In genomic region chr7:74874207-74874747, GRCh38 we compare ENCODE assay signal across 8 cellular contexts. TPM values are rescaled to one million over a fixed set of nuclear protein-coding genes. Genes with fewer than 3 reads are reported as not detected.
DNase-seq lines count a peak whose midpoint lies in the region; ATAC-seq, FAIRE-seq and TF ChIP-seq lines count a peak whose summit lies in the region.
"Not testable (repeated sequence)": the region's sequence is repeated elsewhere in the genome, so short reads cannot be mapped to it uniquely, and the experiment has no call there.

No MANE protein-coding gene starts in this region.

- not testable (repeated sequence) for H3K4me1 Mint-ChIP-seq in neural crest cell

- H3K4me3 Mint-ChIP-seq in neural crest cell, result peak overlapping the region; percentile 44

- RAD21 ChIA-PET in HCT116 (lab: Charles Lee; ENCODE audit: low non-redundant PET in 1 of 2, low total read pairs in 2 of 2, uncharacterized antibody in 2 of 2, unreplicated experiment in 2 of 2), result not testable (repeated sequence)

- not testable (repeated sequence) for H3K79me2 ChIP-seq in HCT116 (ENCODE audit: insufficient read depth, low read length)

- not testable (repeated sequence) for H3K4me2 ChIP-seq in HCT116 (ENCODE audit: low read length)

- not testable (repeated sequence) for H3K36me3 Mint-ChIP-seq in neural crest cell (ENCODE audit: low read depth)

- 40% methylated on average over 1 of the region's 10 CpGs; no CpG with 5 or more reads in 1 of the 2 donors for WGBS in body of pancreas, 2 donors
- WGBS in gastroesophageal sphincter (ENCODE audit: low coverage in 1 of 2), 2 donors, result 67% methylated on average over 1 of the region's 10 CpGs; no CpG with 5 or more reads in 1 of the 2 donors
- no CpG with 5 or more reads among the region's 10 CpGs for WGBS in right lobe of liver (ENCODE audit: insufficient coverage, low coverage, low lambda C conversion rate, missing lambda C conversion rate)

- CTCF ChIA-PET in HCT116 (lab: Charles Lee), result not testable (repeated sequence)

- ATAC-seq in HCT116, result peak; percentile 24; the same call in 1 of the 2 replicates
- peak; percentile 52 for ATAC-seq in body of pancreas
- peak; percentile 53 for ATAC-seq in gastroesophageal sphincter
- peak; percentile 37 to 55 (median 52) for ATAC-seq in right lobe of liver

- H3K4me3 ChIP-seq in HCT116 (replicated peaks in 1 of 2; ENCODE audit: low read depth in 1 of 2, low read length in 2 of 2); body of pancreas; gastroesophageal sphincter; left ventricle myocardium inferior; right lobe of liver; tibial artery: not testable (repeated sequence)

- H3K36me3 ChIP-seq in HCT116 (ENCODE audit: control insufficient read depth in 1 of 2, insufficient read depth in 2 of 2, low read length in 2 of 2); body of pancreas (replicated peaks in 1 of 2; ENCODE audit: insufficient read depth in 1 of 2, low read depth in 2 of 2); gastroesophageal sphincter; left ventricle myocardium inferior; right lobe of liver; tibial artery: not testable (repeated sequence)

- not testable (repeated sequence) for FAIRE-seq in RCC 7860 (lab: Jason Lieb, UNC)

- H2AFZ ChIP-seq in HCT116 (ENCODE audit: low read depth, low read length, poor library complexity, severe bottlenecking), result not testable (repeated sequence)

- BruUV-seq in HCT116 (replicated peaks; lab: Mats Ljungman, UMichigan), result not testable (repeated sequence)

- not testable (repeated sequence) for H3K9me3 ChIP-seq in HCT116 (ENCODE audit: control insufficient read depth in 1 of 2, insufficient read depth in 1 of 2, low read depth in 1 of 2, low read length in 2 of 2); body of pancreas; gastroesophageal sphincter; left ventricle myocardium inferior (replicated peaks); right lobe of liver; tibial artery

- not testable (repeated sequence) for H3K9me3 Mint-ChIP-seq in neural crest cell

- TF ChIP-seq RAD21 in HCT116 (IDR thresholded peaks at IDR 0.05; ENCODE audit: low read depth), result not testable (repeated sequence)

- TF ChIP-seq EP300 in gastroesophageal sphincter (IDR thresholded peaks at IDR 0.05), result not testable (repeated sequence)

- not testable (repeated sequence) for H3K27me3 ChIP-seq in HCT116 (ENCODE audit: insufficient read depth, low read length); body of pancreas; gastroesophageal sphincter; left ventricle myocardium inferior (ENCODE audit: low read depth); right lobe of liver; tibial artery

- POLR2A ChIA-PET in HCT116 (lab: Charles Lee), result not testable (repeated sequence)

- not testable (repeated sequence) for H4K20me1 ChIP-seq in HCT116 (ENCODE audit: insufficient read depth)

- not testable (repeated sequence) for TF ChIP-seq POLR2A in HCT116 (IDR thresholded peaks at IDR 0.05; ENCODE audit: borderline replicate concordance, extremely low read depth, insufficient read depth, insufficient read length); body of pancreas (IDR thresholded peaks at IDR 0.05); gastroesophageal sphincter (IDR thresholded peaks at IDR 0.05); right lobe of liver (IDR thresholded peaks at IDR 0.05)

- intact Hi-C loops in HCT116 (cut with micrococcal nuclease); body of pancreas (cut with DNase I); left ventricle myocardium inferior (cut with micrococcal nuclease); right lobe of liver (cut with DNase I); tibial artery (cut with DNase I; ENCODE audit: low total_unique reads): not testable (repeated sequence)

- H3K27ac ChIP-seq in HCT116 (ENCODE audit: low read depth, low read length); right lobe of liver: not testable (repeated sequence)
- H3K27ac ChIP-seq in body of pancreas, result peak overlapping the region in 2 of 4 donors; percentile 62 to 65
- peak overlapping the region in 2 of 4 donors; percentile 24 to 31 for H3K27ac ChIP-seq in gastroesophageal sphincter
- H3K27ac ChIP-seq in left ventricle myocardium inferior (replicated peaks), result peak overlapping the region; percentile 62
- peak overlapping the region; percentile 17 to 53 for H3K27ac ChIP-seq in tibial artery

- H3K9me2 ChIP-seq in HCT116 (ENCODE audit: insufficient read depth), result not testable (repeated sequence)

- DNase-seq in HCT116 (ENCODE audit: low read depth, low spot score); body of pancreas; left ventricle myocardium inferior; right lobe of liver; neural crest cell (ENCODE audit: low read depth, low spot score); tibial artery: not testable (repeated sequence)
- peak; percentile 1 for DNase-seq in RCC 7860 (ENCODE audit: low spot score)

- TF ChIP-seq CTCF in HCT116 (IDR thresholded peaks at IDR 0.05 in 2 of 3, conservative IDR thresholded peaks at IDR 0.05 in 1 of 3; ENCODE audit: borderline replicate concordance in 1 of 3, insufficient read depth in 1 of 3, low read depth in 2 of 3, low read length in 2 of 3); body of pancreas (IDR thresholded peaks at IDR 0.05); gastroesophageal sphincter (IDR thresholded peaks at IDR 0.05); left ventricle myocardium inferior (IDR thresholded peaks at IDR 0.05; ENCODE audit: borderline replicate concordance); right lobe of liver (IDR thresholded peaks at IDR 0.05); neural crest cell (conservative IDR thresholded peaks at IDR 0.05); tibial artery (IDR thresholded peaks at IDR 0.05): not testable (repeated sequence)

- H3K4me1 ChIP-seq in HCT116 (ENCODE audit: control insufficient read depth in 1 of 2, insufficient read depth in 2 of 2, low read length in 2 of 2); body of pancreas; gastroesophageal sphincter; left ventricle myocardium inferior; right lobe of liver; tibial artery: not testable (repeated sequence)

- H3K27ac Mint-ChIP-seq in neural crest cell (ENCODE audit: unreplicated experiment), result not testable (repeated sequence)

- not testable (repeated sequence) for H3K27me3 Mint-ChIP-seq in neural crest cell (ENCODE audit: low read depth)

- H3K9ac ChIP-seq in HCT116 (ENCODE audit: low read length), result not testable (repeated sequence)

RNA-seq across cellular contexts. Expression of gene GTF2IRD2, which starts 22.9 kb away (rescaled TPM):
- total RNA-seq in HCT116 (2021; ENCODE audit: unreplicated experiment) (9.2 TPM), body of pancreas (10 to 100 TPM; 11.4 to 20.1 TPM), gastroesophageal sphincter (10 to 100 TPM in 3 of 4 donors, 1 to 10 TPM in 1; 7.9 to 45.6 (median 31.9) TPM), left ventricle myocardium inferior (13.5 TPM), right lobe of liver (10 to 100 TPM in 1 of 6 experiments, 1 to 10 TPM in 5; 1.3 to 13.9 (median 7.7) TPM), neural crest cell (19.4 and 19.9 TPM in 2 replicates)
- 7.5 and 8.4 TPM in 2 replicates for polyA plus RNA-seq in HCT116 (2012)
